ENCODE assay signal across 1 cellular context in genomic region chr16:50539053-50539615, GRCh38.
TF ChIP-seq lines count a peak whose summit lies in the region.

No MANE protein-coding gene starts in this region.

TF ChIP-seq in HepG2, 621 proteins besides CTCF, POLR2A, EP300 and RAD21 (continues in another document):
- TF ChIP-seq ZNF329 (CRISPR knock-in tag; IDR thresholded peaks at IDR 0.05; ENCODE audit: low read depth), result no peak
- no peak for TF ChIP-seq DNMT1 (CRISPR knock-in tag; IDR thresholded peaks at IDR 0.05)
- TF ChIP-seq ZNF430 (CRISPR knock-in tag; IDR thresholded peaks at IDR 0.05), result peak; percentile 64; the same call in 1 of the 2 replicates
- peak; percentile 54; the same call in 1 of the 2 replicates for TF ChIP-seq HNF4G (IDR thresholded peaks at IDR 0.05; ENCODE audit: borderline replicate concordance, low read depth, low read length)
- TF ChIP-seq HNF4G (CRISPR knock-in tag; IDR thresholded peaks at IDR 0.05; ENCODE audit: borderline replicate concordance, low read depth), result no peak; the same call in 1 of the 2 replicates
- TF ChIP-seq SNAPC5 (CRISPR knock-in tag; IDR thresholded peaks at IDR 0.05; ENCODE audit: borderline replicate concordance), result no peak
- peak; percentile 89 for TF ChIP-seq RXRB (CRISPR knock-in tag; IDR thresholded peaks at IDR 0.05; ENCODE audit: borderline replicate concordance)
- no peak for TF ChIP-seq ZNF800 (CRISPR knock-in tag; IDR thresholded peaks at IDR 0.05)
- no peak for TF ChIP-seq DMTF1 (CRISPR knock-in tag; IDR thresholded peaks at IDR 0.05)
- TF ChIP-seq ZC3H4 (CRISPR knock-in tag; IDR thresholded peaks at IDR 0.05; ENCODE audit: borderline replicate concordance), result no peak; the same call in 1 of the 2 replicates
- TF ChIP-seq MYPOP (CRISPR knock-in tag; IDR thresholded peaks at IDR 0.05), result peak; percentile 63; the same call in 1 of the 2 replicates
- TF ChIP-seq ZNF562 (CRISPR knock-in tag; IDR thresholded peaks at IDR 0.05; ENCODE audit: borderline replicate concordance), result no peak
- TF ChIP-seq ZNF576 (CRISPR knock-in tag; IDR thresholded peaks at IDR 0.05), result no peak
- TF ChIP-seq ZBTB1 (CRISPR knock-in tag; IDR thresholded peaks at IDR 0.05; ENCODE audit: borderline replicate concordance), result no peak
- TF ChIP-seq ZFP41 (CRISPR knock-in tag; IDR thresholded peaks at IDR 0.05; ENCODE audit: borderline replicate concordance), result peak; percentile 15; the same call in 1 of the 2 replicates
- peak; percentile 73 for TF ChIP-seq DRAP1 (CRISPR knock-in tag; IDR thresholded peaks at IDR 0.05)
- peak; percentile 77 for TF ChIP-seq ATF7-NPFF (CRISPR knock-in tag; IDR thresholded peaks at IDR 0.05; ENCODE audit: low read depth)
- peak; percentile 77 for TF ChIP-seq CCAR2 (optimal IDR thresholded peaks at IDR 0.05; ENCODE audit: low read depth, low read length)
- no peak; the same call in 1 of the 2 replicates for TF ChIP-seq ZFX (CRISPR knock-in tag; IDR thresholded peaks at IDR 0.05; ENCODE audit: low read depth)
- TF ChIP-seq NONO (IDR thresholded peaks at IDR 0.05), result no peak
- TF ChIP-seq NONO (CRISPR knock-in tag; conservative IDR thresholded peaks at IDR 0.05), result peak; percentile 85
- TF ChIP-seq ZBTB25 (CRISPR knock-in tag; IDR thresholded peaks at IDR 0.05), result 0 out of 2 replicates have a peak, but pooled peaks have one; percentile 34
- peak; percentile 75; the same call in 1 of the 2 replicates for TF ChIP-seq FOXC1 (CRISPR knock-in tag; IDR thresholded peaks at IDR 0.05; ENCODE audit: borderline replicate concordance)
- 0 out of 2 replicates have a peak, but pooled peaks have one; percentile 0 for TF ChIP-seq ZNF138 (CRISPR knock-in tag; IDR thresholded peaks at IDR 0.05; ENCODE audit: low read depth)
- TF ChIP-seq IRF1 (CRISPR knock-in tag; IDR thresholded peaks at IDR 0.05; ENCODE audit: low read depth), result no peak
- no peak for TF ChIP-seq ZBTB40 (IDR thresholded peaks at IDR 0.05)
- TF ChIP-seq ZBTB40 (CRISPR knock-in tag; IDR thresholded peaks at IDR 0.05), result no peak
- TF ChIP-seq ZNF24 (IDR thresholded peaks at IDR 0.05), result no peak
- no peak for TF ChIP-seq SATB2 (CRISPR knock-in tag; IDR thresholded peaks at IDR 0.05)
- TF ChIP-seq FOXK2 (IDR thresholded peaks at IDR 0.05), result no peak
- TF ChIP-seq HBP1 (CRISPR knock-in tag; IDR thresholded peaks at IDR 0.05; ENCODE audit: low read depth), result no peak
- TF ChIP-seq ZNF335 (CRISPR knock-in tag; IDR thresholded peaks at IDR 0.05), result no peak
